8 cellular contexts compared by ENCODE assay signal in the genomic region with DNA sequence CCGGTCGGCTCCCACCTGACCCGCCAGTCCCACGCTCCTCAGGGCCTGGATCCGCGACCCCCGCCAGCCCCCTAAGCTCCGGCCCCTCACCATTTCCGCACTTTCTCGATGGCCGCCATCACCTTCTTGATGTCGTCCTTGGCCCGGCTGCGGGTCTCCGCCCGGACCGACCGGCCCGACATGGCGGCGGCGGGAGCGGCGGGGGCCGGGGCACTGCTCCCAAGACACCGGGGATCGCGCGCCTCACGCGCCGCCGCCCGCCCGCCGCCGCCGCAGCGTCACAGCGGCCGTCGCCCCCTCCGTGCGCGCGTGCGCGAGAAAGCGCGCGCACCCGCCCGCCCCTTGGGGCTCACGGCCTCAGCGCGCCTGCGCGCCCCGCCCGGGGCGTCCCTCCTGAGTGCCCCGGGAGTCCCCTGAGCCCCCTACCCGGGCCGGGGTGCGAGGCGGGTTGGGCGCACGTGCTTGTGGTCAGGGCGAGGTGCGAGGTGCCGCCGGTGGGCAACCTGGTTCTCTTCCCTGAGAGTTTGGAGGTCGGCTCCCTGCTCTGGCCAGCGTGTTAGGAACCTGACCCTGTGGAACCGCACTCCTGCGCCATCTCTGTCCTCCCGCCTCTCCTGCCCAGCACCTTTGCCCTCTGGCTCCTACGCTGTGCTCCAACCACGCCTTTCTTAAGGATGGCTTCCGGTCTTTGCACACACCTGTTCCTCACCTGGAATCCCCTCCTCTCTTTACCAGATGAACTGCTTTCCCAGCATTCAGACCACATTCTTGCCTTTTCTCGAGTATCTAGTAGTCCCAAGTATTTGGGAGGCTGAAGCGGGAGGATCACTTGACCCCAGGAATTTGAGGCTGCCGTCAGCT. TPM values are rescaled to one million over a fixed set of nuclear protein-coding genes. Genes with fewer than 3 reads are reported as not detected.
DNase-seq lines count a peak whose midpoint lies in the region; ATAC-seq, FAIRE-seq and TF ChIP-seq lines count a peak whose summit lies in the region.

Gene BCL7B (minus strand): TSS at position 294 of the 861 bp plus-strand sequence. CDS start 112 bp downstream, at position 182.

- H3K36me3 Mint-ChIP-seq in GM23338 (ENCODE audit: low read depth) = peaks cover 9% of the 10 kb centered on the region; the same call in 2 of the 3 replicates

- peak within 1 kb of the TSS; percentile 76 for H3K9ac ChIP-seq in Loucy (ENCODE audit: low read depth, low read length, poor library complexity, severe bottlenecking)

- H3K9me3 Mint-ChIP-seq in GM23338 = peaks cover 3% of the 10 kb centered on the region; the same call in 1 of the 3 replicates

- H3K27me3 Mint-ChIP-seq in GM23338 (ENCODE audit: insufficient read depth, low read depth, poor library complexity) = peaks cover 21% of the 10 kb centered on the region

- H2AFZ ChIP-seq in GM23338 (peak within 1 kb of the TSS; percentile 19; the same call in 1 of the 2 replicates), Loucy (ENCODE audit: low read length) (peak within 1 kb of the TSS; percentile 81)

- H3K4me1 ChIP-seq in GM23338 (ENCODE audit: insufficient read depth) (0 out of 2 replicates have a peak, but pooled peaks cover 6% of the 10 kb centered on the region), Loucy (ENCODE audit: insufficient read depth, low read length, poor library complexity, severe bottlenecking) (peaks cover 26% of the 10 kb centered on the region), right atrium auricular region (peaks cover 0 to 41% of the 10 kb centered on the region in 2 donors)

- peaks cover 18% of the 10 kb centered on the region for H4K20me1 ChIP-seq in GM23338 (replicated peaks; ENCODE audit: insufficient read depth)
- peaks cover 25% of the 10 kb centered on the region for H4K20me1 ChIP-seq in Loucy (ENCODE audit: insufficient read depth, low read length, poor library complexity, severe bottlenecking)

- H3K27ac ChIP-seq in GM23338 (ENCODE audit: low read depth) = peak within 1 kb of the TSS; percentile 96; the same call in 1 of the 2 replicates
- H3K27ac ChIP-seq in angular gyrus (ENCODE audit: low read depth, low read length) = peak within 1 kb of the TSS; percentile 100
- peak within 1 kb of the TSS; percentile 98 to 99 for H3K27ac ChIP-seq in right atrium auricular region

- H3K36me3 ChIP-seq in GM23338 (ENCODE audit: insufficient read depth) (no peaks in the 10 kb centered on the region; the same call in 1 of the 2 replicates), Loucy (ENCODE audit: insufficient read depth, low read length) (no peaks in the 10 kb centered on the region), right atrium auricular region (peaks cover 11% of the 10 kb centered on the region)

- intact Hi-C loops in T-helper 1 cell treated with Interleukin-12 subunit alpha and Interleukin-12 subunit beta and Interleukin-4 antibody, amounts not matched to agents 30 ng/mL and 1 ng/mL, for 36 hours (cut with micrococcal nuclease) = loop anchor here (1.0 kb wide), 8 partner anchors 9 to 729 kb away; partner anchors contain the start of genes ABHD11, BAZ1B, BUD23 and DNAJC30

- no peaks in the 10 kb centered on the region for H3K9me3 ChIP-seq in Loucy (ENCODE audit: insufficient read depth, low read depth, low read length)
- no peaks in the 10 kb centered on the region for H3K9me3 ChIP-seq in right atrium auricular region

- H3K4me3 Mint-ChIP-seq in GM23338 = peak within 1 kb of the TSS; percentile 86

- peak; percentile 55 for ATAC-seq in GM23338

- H3K79me2 ChIP-seq in GM23338 (replicated peaks; ENCODE audit: insufficient read depth) (peaks cover 37% of the 10 kb centered on the region), Loucy (ENCODE audit: insufficient read depth, low read length) (peaks cover 43% of the 10 kb centered on the region)

- H3K9me2 ChIP-seq in GM23338 (ENCODE audit: insufficient read depth) (no peaks in the 10 kb centered on the region), Loucy (replicated peaks; ENCODE audit: low read depth, low read length) (no peaks in the 10 kb centered on the region)

- peak within 1 kb of the TSS; percentile 95 for H3K4me2 ChIP-seq in GM23338
- peak within 1 kb of the TSS; percentile 87 for H3K4me2 ChIP-seq in Loucy (ENCODE audit: low read depth, low read length, poor library complexity, severe bottlenecking)

- H3K27ac Mint-ChIP-seq in GM23338 = peak within 1 kb of the TSS; percentile 96

- DNase-seq in G401 (ENCODE audit: low spot score) (peak; percentile 68), GM23338 (ENCODE audit: low spot score) (peak; percentile 77), right atrium auricular region (ENCODE audit: low spot score) (peak; percentile 63), pulmonary artery endothelial cell (ENCODE audit: low read depth, low spot score) (no peak), urothelium cell line (ENCODE audit: low spot score) (peak; percentile 93)

- in situ Hi-C loops in G401 (cut with HindIII; ENCODE audit: low sequenced_read_pairs) = no loop called here

- peak within 1 kb of the TSS; percentile 85 for H3K4me3 ChIP-seq in GM23338
- peak within 1 kb of the TSS; percentile 97 for H3K4me3 ChIP-seq in Loucy (ENCODE audit: low read length, poor library complexity, severe bottlenecking)
- H3K4me3 ChIP-seq in right atrium auricular region = peak within 1 kb of the TSS; percentile 75 to 94

- FAIRE-seq in urothelium cell line (lab: Jason Lieb, UNC) = no peak

- H3F3A ChIP-seq in GM23338 (replicated peaks; ENCODE audit: low read depth) (peaks cover 13% of the 10 kb centered on the region), Loucy (ENCODE audit: low read depth) (0 out of 2 replicates have a peak, but pooled peaks cover 3% of the 10 kb centered on the region)

- TF ChIP-seq CTCF in GM23338 (conservative IDR thresholded peaks at IDR 0.05; ENCODE audit: low read depth in 2 of 2) (no peak), Loucy (conservative IDR thresholded peaks at IDR 0.05; ENCODE audit: low read length) (no peak), right atrium auricular region (IDR thresholded peaks at IDR 0.05) (no peak)

- H3K27me3 ChIP-seq in GM23338 (ENCODE audit: insufficient read depth) (peaks cover 25% of the 10 kb centered on the region), Loucy (ENCODE audit: insufficient read depth, low read length, poor library complexity, severe bottlenecking) (no peaks in the 10 kb centered on the region), right atrium auricular region (no peaks in the 10 kb centered on the region)

- H3K4me1 Mint-ChIP-seq in GM23338 = peaks cover 11% of the 10 kb centered on the region

TF ChIP-seq in GM23338, 12 proteins besides CTCF, POLR2A, EP300 and RAD21:
- TF ChIP-seq POLR2AphosphoS5 (IDR thresholded peaks at IDR 0.05; ENCODE audit: low read depth) = peak; percentile 57
- TF ChIP-seq STAT1 (IDR thresholded peaks at IDR 0.05; ENCODE audit: unreplicated experiment) = no peak

RNA-seq across cellular contexts. Expression of gene BCL7B, which starts in this region (rescaled TPM):
- 43.6 and 57.5 TPM in 2 replicates for total RNA-seq in G401 (2014; rRNA removed; shearing (Covaris generic))
- total RNA-seq in GM23338 (2014; rRNA removed; shearing (Covaris generic)) = 12.0 and 17.0 TPM in 2 replicates
- 18.2 and 18.4 TPM in 2 replicates for polyA plus RNA-seq in GM23338 (2016; fragmentation: Nextera tagmentation; extraction: Ambion mirVana)
- total RNA-seq in T-helper 1 cell treated with Interleukin-12 subunit alpha and Interleukin-12 subunit beta and Interleukin-4 antibody, amounts not matched to agents 30 ng/mL and 1 ng/mL, for 36 hours = 78.6 and 82.7 TPM in 2 replicates
- 100 to 1,000 TPM; 108 to 128 TPM for total RNA-seq in right atrium auricular region
- total RNA-seq in pulmonary artery endothelial cell = 22.9 and 23.9 TPM in 2 replicates
